ENCODE assay signal across 9 cellular contexts in the genomic region with DNA sequence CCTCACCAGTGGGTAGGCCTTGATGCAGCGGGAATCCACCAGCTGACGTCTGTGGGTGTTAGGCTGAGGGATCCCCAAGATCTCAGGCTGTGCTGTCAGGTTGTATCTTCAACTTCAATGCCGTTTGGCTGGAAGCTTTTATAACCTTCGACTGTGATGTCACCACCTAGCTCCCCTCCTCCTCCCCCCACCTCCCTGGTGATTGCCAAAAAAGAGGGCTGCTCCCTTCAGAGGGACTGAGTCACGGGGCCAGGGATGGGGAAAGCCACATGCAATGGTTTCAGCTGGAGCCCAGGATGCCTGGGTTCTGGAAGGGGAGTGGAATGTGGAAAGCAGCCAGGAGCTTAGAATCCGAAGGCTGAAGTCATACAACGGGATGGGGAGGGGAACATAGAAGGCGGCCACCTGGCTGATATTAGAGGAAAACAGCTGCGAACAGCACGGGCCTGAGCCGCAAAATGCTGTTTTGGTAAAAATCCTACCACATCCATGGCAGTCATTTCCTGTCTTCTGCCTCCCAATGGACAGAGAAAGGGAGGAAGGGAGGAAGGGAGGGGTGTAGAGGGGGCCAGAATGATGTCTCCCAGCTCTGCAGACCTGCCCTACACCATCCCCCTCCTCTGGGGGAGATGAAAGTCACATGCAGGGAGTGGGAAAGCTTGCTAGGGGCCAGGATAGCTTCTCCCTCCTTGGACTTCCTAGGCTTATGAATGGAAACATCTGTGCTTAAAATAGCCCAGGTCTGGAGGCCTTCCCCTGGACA. TPM values are rescaled to one million over a fixed set of nuclear protein-coding genes. Genes with fewer than 3 reads are reported as not detected.
DNase-seq lines count a peak whose midpoint lies in the region; ATAC-seq and TF ChIP-seq lines count a peak whose summit lies in the region.
"Had no signal": no experiment of that assay in that cellular context is flagged by ENCODE, and none has a peak within 500 bp of the region (broad histone marks: within the 10 kb centered on the region; RNA-seq: fewer than 3 reads in every experiment).

A gene (minus strand): TSS at position 110 of the 763 bp plus-strand sequence. CDS start 1,022 bp downstream, outside the sequence.

- ATAC-seq in left colon (peak; percentile 25), GM21390 (IDR thresholded peaks at IDR 0.05; ENCODE audit: unreplicated experiment) (no peak), GM18858 (IDR thresholded peaks at IDR 0.05; ENCODE audit: unreplicated experiment) (no peak)

- no peak within 1 kb of the TSS for H2AFZ ChIP-seq in smooth muscle cell (ENCODE audit: low read depth)

- no peak within 1 kb of the TSS for H3K9ac ChIP-seq in smooth muscle cell (ENCODE audit: low read depth)

- no peaks in the 10 kb centered on the region for H3K9me3 Mint-ChIP-seq in HFFc6

- no peaks in the 10 kb centered on the region for H3K9me3 ChIP-seq in breast epithelium
- H3K9me3 ChIP-seq in smooth muscle cell (replicated peaks; ENCODE audit: low read depth): no peaks in the 10 kb centered on the region

- intact Hi-C loops in breast epithelium (cut with DNase I; ENCODE audit: low total_unique reads) (no loop called here), left colon (cut with DNase I, micrococcal nuclease) (loop anchor here in 1 of 2 donors (10.0 kb wide), 2 partner anchors 95 to 295 kb away; a partner anchor contains a TSS)

- H3K36me3 Mint-ChIP-seq in HFFc6 (ENCODE audit: low read depth): peaks cover 12% of the 10 kb centered on the region

- 86% methylated on average over 11 of the region's 11 CpGs for WGBS in smooth muscle cell (ENCODE audit: low lambda C conversion rate)

- H3K4me1 Mint-ChIP-seq in HFFc6 (ENCODE audit: low read depth): peaks cover 25% of the 10 kb centered on the region

- H3K4me1 ChIP-seq in breast epithelium (no peaks in the 10 kb centered on the region), smooth muscle cell (ENCODE audit: low read depth) (no peaks in the 10 kb centered on the region)

- peak within 1 kb of the TSS; percentile 90 for H3K27ac Mint-ChIP-seq in HFFc6

- no peak within 1 kb of the TSS for H3K4me2 ChIP-seq in smooth muscle cell

- no peaks in the 10 kb centered on the region; the same call in 1 of the 2 replicates for H3K27me3 Mint-ChIP-seq in HFFc6 (ENCODE audit: insufficient read depth)

- H3K4me3 Mint-ChIP-seq in HFFc6: peak within 1 kb of the TSS; percentile 60

- TF ChIP-seq CTCF in HFFc6 (IDR thresholded peaks at IDR 0.05) (no peak), breast epithelium (IDR thresholded peaks at IDR 0.05) (no peak), subcutaneous adipose tissue (IDR thresholded peaks at IDR 0.05; ENCODE audit: low read depth) (no peak), smooth muscle cell (IDR thresholded peaks at IDR 0.05; ENCODE audit: borderline replicate concordance, insufficient read depth, poor library complexity, severe bottlenecking) (no peak)

- no peaks in the 10 kb centered on the region for H3K27me3 ChIP-seq in breast epithelium
- H3K27me3 ChIP-seq in smooth muscle cell (ENCODE audit: low read depth): no peaks in the 10 kb centered on the region

- H3K27ac ChIP-seq in breast epithelium (peak within 1 kb of the TSS; percentile 43 to 91), smooth muscle cell (ENCODE audit: low read depth) (no peak within 1 kb of the TSS)

- no peak for TF ChIP-seq POLR2A in breast epithelium (IDR thresholded peaks at IDR 0.05)

- H4K20me1 ChIP-seq in smooth muscle cell (ENCODE audit: low read depth): no peaks in the 10 kb centered on the region

- DNase-seq in HFFc6 (peak; percentile 88), breast epithelium (ENCODE audit: low spot score in 2 of 2) (peak in 1 of 2 donors; percentile 53), left colon (peak; percentile 43 to 71), smooth muscle cell (lab: John Stamatoyannopoulos, UW; ENCODE audit: unreplicated experiment) (no peak), NCI-H524 (lab: John Stamatoyannopoulos, UW) (no peak)
- DNase-seq: activated CD4-positive, alpha-beta T cell treated with anti-CD3 and anti-CD28 coated beads, Interleukin-2, amount 50 U/mL, for 4 hours had no signal

- no peaks in the 10 kb centered on the region for H3F3A ChIP-seq in smooth muscle cell (ENCODE audit: low read depth)

- H3K4me3 ChIP-seq in breast epithelium (peak within 1 kb of the TSS; percentile 35 to 56 (median 38)), smooth muscle cell (no peak within 1 kb of the TSS)

- H3K36me3 ChIP-seq in breast epithelium: no peaks in the 10 kb centered on the region
- H3K36me3 ChIP-seq in smooth muscle cell (ENCODE audit: low read depth): no peaks in the 10 kb centered on the region

- no peaks in the 10 kb centered on the region for H3K79me2 ChIP-seq in smooth muscle cell (ENCODE audit: low read depth)

RNA-seq across cellular contexts. Expression of the gene that starts here (rescaled TPM):
- total RNA-seq in HFFc6 (2021; fragmentation: NEBNext Ultra II Directional; extraction: Animal tissue kit (Norgen Biotek cat#: 25700)): 1 to 10 TPM; 1.2 to 4.0 (median 1.4) TPM
- total RNA-seq in breast epithelium: 10 to 100 TPM in 2 of 3 donors, 1 to 10 TPM in 1; 9.8 to 15.1 (median 13.6) TPM
- 1 to 10 TPM; 2.2 to 3.6 TPM for total RNA-seq in left colon
- total RNA-seq in subcutaneous adipose tissue: 10 to 100 TPM; 17.3 to 42.2 (median 32.3) TPM
- total RNA-seq in smooth muscle cell: 0.76 and 1.3 TPM in 2 replicates
- polyA plus RNA-seq in smooth muscle cell: not detected in 2 replicates

Comparison
In these comparisons a context has a peak if more than half of its experiments do, and no peak if none do; other contexts are left out.
1. DNase-seq: peak in HFFc6 (single experiment) and left colon (2 of 2); none in smooth muscle cell (single experiment) and NCI-H524 (0 of 2).